In the genomic region with DNA sequence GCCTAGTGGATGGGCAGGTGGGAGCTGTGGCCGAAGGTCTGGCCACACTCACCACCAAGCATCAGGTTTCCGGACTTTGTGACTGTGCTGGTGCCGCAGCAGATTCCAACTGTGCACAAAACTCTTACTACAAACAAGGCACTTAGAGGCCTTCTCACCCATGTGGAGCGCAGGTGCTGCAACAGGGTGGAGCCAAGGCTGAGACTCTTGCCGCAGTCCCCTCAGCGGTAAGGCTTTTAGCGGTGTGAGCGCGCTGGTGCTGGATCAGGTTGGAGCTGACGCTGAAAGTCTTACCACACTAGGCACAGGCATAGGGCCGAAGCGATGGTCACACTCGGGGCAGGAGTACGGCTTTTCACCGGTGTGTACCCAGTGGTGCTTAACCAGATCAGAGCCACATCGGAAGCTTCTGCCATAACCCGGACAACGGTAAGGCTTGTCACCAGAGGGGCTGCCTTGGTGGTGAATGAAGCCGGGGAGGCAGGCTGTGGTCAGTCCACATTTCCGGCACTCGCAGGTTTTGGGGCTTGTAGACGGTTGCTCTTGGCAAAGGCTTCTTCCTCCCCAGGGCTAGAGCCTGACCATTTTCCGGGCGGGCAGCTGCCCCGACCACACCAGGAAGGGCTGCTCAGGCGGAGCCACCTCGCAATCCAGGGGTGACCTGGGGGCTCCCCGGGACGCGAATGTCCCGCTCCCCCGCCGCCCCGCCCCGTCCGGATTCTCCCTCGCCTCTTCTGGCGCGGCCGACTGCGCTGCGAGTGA, we compare ENCODE assay signal across 8 cellular contexts. TPM values are rescaled to one million over a fixed set of nuclear protein-coding genes. Genes with fewer than 3 reads are reported as not detected.
DNase-seq lines count a peak whose midpoint lies in the region; ATAC-seq, FAIRE-seq and TF ChIP-seq lines count a peak whose summit lies in the region.

No MANE protein-coding gene starts in this region.

- H2BK20ac ChIP-seq in H1 (ENCODE audit: low read length), result no peak overlapping the region

- POLR2A ChIA-PET in activated CD4-positive, alpha-beta memory T cell treated with anti-CD3 and anti-CD28 coated beads for 36 hours (lab: Charles Lee), result interaction anchor here (0.9 to 3.8 kb wide), 11 partner anchors 14 to 419 kb away, joined by 3 to 18 read pairs (median 4); a partner anchor contains a TSS
- POLR2A ChIA-PET in H1 (lab: Charles Lee; ENCODE audit: partially characterized antibody), result interaction anchor here (0.5 to 4.5 kb wide), 16 partner anchors 10 to 315 kb away, joined by 3 to 40 read pairs (median 4); a partner anchor contains a TSS

- peak overlapping the region; percentile 68; the same call in 1 of the 2 replicates for H3K18ac ChIP-seq in H1 (ENCODE audit: extremely low read depth, low read length)

- FAIRE-seq in H1 (lab: Jason Lieb, UNC), result no peak

- no peak overlapping the region for H3K4ac ChIP-seq in H1 (replicated peaks; ENCODE audit: insufficient read length, low read depth, low read length)

- no peak overlapping the region for H2BK12ac ChIP-seq in H1 (ENCODE audit: low read depth, low read length)

- no peaks in the 10 kb centered on the region for H3K9me3 Mint-ChIP-seq in activated CD4-positive, alpha-beta memory T cell treated with anti-CD3 and anti-CD28 coated beads for 36 hours

- peak; percentile 9 for ATAC-seq in GM21576 (IDR thresholded peaks at IDR 0.05; ENCODE audit: unreplicated experiment)
- ATAC-seq in thoracic aorta (ENCODE audit: insufficient number of reproducible peaks, low FRiP score, low read depth), result no peak
- no peak for ATAC-seq in HG03139 (IDR thresholded peaks at IDR 0.05; ENCODE audit: unreplicated experiment)

- no peak for TF ChIP-seq EP300 in H1 (IDR thresholded peaks at IDR 0.05; ENCODE audit: borderline replicate concordance in 1 of 2, low read depth in 2 of 2, low read length in 2 of 2)

- TF ChIP-seq POLR2A in H1 (IDR thresholded peaks at IDR 0.05; ENCODE audit: control extremely low read depth in 1 of 2, low read depth in 2 of 2, low read length in 2 of 2), result no peak

- H3K9me3 ChIP-seq in H1 (ENCODE audit: insufficient read depth in 2 of 2, low read depth in 1 of 2, low read length in 1 of 2), result no peaks in the 10 kb centered on the region
- H3K9me3 ChIP-seq in muscle layer of colon (ENCODE audit: low read length), result no peaks in the 10 kb centered on the region
- no peaks in the 10 kb centered on the region for H3K9me3 ChIP-seq in thoracic aorta

- no peak overlapping the region for H3K56ac ChIP-seq in H1 (replicated peaks; ENCODE audit: insufficient read length, low read depth, low read length)

- TF ChIP-seq RAD21 in H1 (IDR thresholded peaks at IDR 0.05 in 1 of 2, conservative IDR thresholded peaks at IDR 0.05 in 1 of 2; ENCODE audit: low read depth in 2 of 2, low read length in 2 of 2), result peak in 1 of 2 experiments; percentile 14; a peak in 1 of 4 replicates

- no peak overlapping the region for H2AK5ac ChIP-seq in H1 (ENCODE audit: low read depth, low read length)

- WGBS in H1 (ENCODE audit: extremely low coverage in 1 of 2, insufficient coverage in 1 of 2, insufficient read length in 1 of 2, insufficient replicate concordance in 2 of 2, low coverage in 1 of 2, low lambda C conversion rate in 2 of 2, missing lambda C conversion rate in 1 of 2), 2 experiments, result 12% methylated on average over 34 of the region's 42 CpGs; no CpG with 5 or more reads in 1 of the 2 experiments

- H3K79me2 ChIP-seq in H1 (ENCODE audit: control insufficient read depth in 1 of 2, insufficient read depth in 2 of 2, low read length in 2 of 2), result peaks cover 0 to 28% of the 10 kb centered on the region in 2 experiments; a peak in 2 of 4 replicates

- H3K14ac ChIP-seq in H1 (ENCODE audit: insufficient read length), result no peak overlapping the region

- TF ChIP-seq CTCF in H1 (IDR thresholded peaks at IDR 0.05; ENCODE audit: control extremely low read depth in 1 of 3, insufficient read depth in 1 of 3, low read depth in 1 of 3, low read length in 3 of 3) (0 out of 4 replicates have a peak, but pooled peaks of 1 of the 3 experiments have one; percentile 25), thoracic aorta (IDR thresholded peaks at IDR 0.05) (no peak)

- H3K36me3 Mint-ChIP-seq in activated CD4-positive, alpha-beta memory T cell treated with anti-CD3 and anti-CD28 coated beads for 36 hours, result peaks cover 13% of the 10 kb centered on the region

- H3K27ac Mint-ChIP-seq in activated CD4-positive, alpha-beta memory T cell treated with anti-CD3 and anti-CD28 coated beads for 36 hours, result peak overlapping the region; percentile 94

- peak overlapping the region; percentile 50 to 72 (median 60); a peak in 6 of 7 replicates for H3K9ac ChIP-seq in H1 (replicated peaks in 1 of 4; ENCODE audit: extremely low read depth in 1 of 4, low read depth in 3 of 4, low read length in 3 of 4)
- peak overlapping the region; percentile 79 for H3K9ac ChIP-seq in muscle layer of colon (ENCODE audit: low read length)

- H3K4me3 ChIP-seq in H1 (ENCODE audit: extremely low read depth in 1 of 4, insufficient read depth in 2 of 4, low read depth in 3 of 4, low read length in 4 of 4) (peak overlapping the region; percentile 64 to 85 (median 76)), muscle layer of colon (ENCODE audit: low read depth in 1 of 2, low read length in 2 of 2) (peak overlapping the region; percentile 69 to 78), thoracic aorta (peak overlapping the region; percentile 85)

- H3K36me3 ChIP-seq in H1 (ENCODE audit: control insufficient read depth in 2 of 4, insufficient read depth in 4 of 4, low read length in 3 of 4) (peaks cover 0 to 5% (median 0%) of the 10 kb centered on the region in 4 experiments; a peak in 2 of 8 replicates), muscle layer of colon (ENCODE audit: insufficient read depth, low read length) (peaks cover 11% of the 10 kb centered on the region), thoracic aorta (peaks cover 6% of the 10 kb centered on the region)

- H3K4me2 ChIP-seq in H1 (ENCODE audit: insufficient read depth in 1 of 2, low read depth in 2 of 2, low read length in 2 of 2), result peak overlapping the region; percentile 88 to 98

- H3K79me1 ChIP-seq in H1 (ENCODE audit: low read depth, low read length), result peaks cover 8% of the 10 kb centered on the region

- peaks cover 14 to 25% of the 10 kb centered on the region in 2 experiments for H4K20me1 ChIP-seq in H1 (replicated peaks in 1 of 2; ENCODE audit: control insufficient read depth in 1 of 2, insufficient read depth in 2 of 2, low read length in 2 of 2)

- peaks cover 4 to 21% (median 10%) of the 10 kb centered on the region in 4 experiments for H3K4me1 ChIP-seq in H1 (replicated peaks in 1 of 4; ENCODE audit: control insufficient read depth in 3 of 4, insufficient read depth in 4 of 4, low read length in 3 of 4)
- peaks cover 45% of the 10 kb centered on the region for H3K4me1 ChIP-seq in muscle layer of colon (ENCODE audit: insufficient read depth, low read length)
- peaks cover 45 to 58% of the 10 kb centered on the region in 2 donors for H3K4me1 ChIP-seq in thoracic aorta (ENCODE audit: control insufficient read depth in 1 of 2, low read depth in 2 of 2)

- H3K4me1 Mint-ChIP-seq in activated CD4-positive, alpha-beta memory T cell treated with anti-CD3 and anti-CD28 coated beads for 36 hours (ENCODE audit: low read depth), result peaks cover 53% of the 10 kb centered on the region

- H4K5ac ChIP-seq in H1 (ENCODE audit: insufficient read length, low read depth, low read length), result no peak overlapping the region

- no peaks in the 10 kb centered on the region for H3K27me3 Mint-ChIP-seq in activated CD4-positive, alpha-beta memory T cell treated with anti-CD3 and anti-CD28 coated beads for 36 hours

- H2AFZ ChIP-seq in H1 (ENCODE audit: low read length), result no peak overlapping the region

- intact Hi-C loops in activated CD4-positive, alpha-beta memory T cell treated with anti-CD3 and anti-CD28 coated beads for 36 hours (cut with micrococcal nuclease), result loop anchor here (2.0 to 5.0 kb wide), 3 partner anchors 243 to 801 kb away; a partner anchor contains a TSS

- no peaks in the 10 kb centered on the region for H3K27me3 ChIP-seq in H1 (replicated peaks in 1 of 4; ENCODE audit: control insufficient read depth in 3 of 4, extremely low read depth in 1 of 4, insufficient read depth in 3 of 4, low read length in 3 of 4)
- H3K27me3 ChIP-seq in muscle layer of colon (ENCODE audit: control insufficient read depth in 1 of 2, insufficient read depth in 2 of 2, low read length in 2 of 2), result no peaks in the 10 kb centered on the region
- no peaks in the 10 kb centered on the region for H3K27me3 ChIP-seq in thoracic aorta (replicated peaks; ENCODE audit: insufficient read depth)

- H3K27ac ChIP-seq in H1 (ENCODE audit: low read depth, low read length) (peak overlapping the region; percentile 99; the same call in 1 of the 2 replicates), muscle layer of colon (ENCODE audit: low read depth, low read length) (peak overlapping the region; percentile 96), thoracic aorta (peak overlapping the region; percentile 96 to 99)

- H3K23ac ChIP-seq in H1 (ENCODE audit: insufficient read length), result no peak overlapping the region

- H2BK120ac ChIP-seq in H1 (replicated peaks; ENCODE audit: low read depth, low read length), result no peak overlapping the region

- H4K91ac ChIP-seq in H1 (replicated peaks; ENCODE audit: insufficient read length, low read length), result peak overlapping the region; percentile 84

- H3K23me2 ChIP-seq in H1 (ENCODE audit: low read depth, low read length), result peaks cover 11% of the 10 kb centered on the region; the same call in 1 of the 2 replicates

- no peak overlapping the region for H2BK15ac ChIP-seq in H1 (ENCODE audit: low read length)

- DNase-seq in DMS79 (lab: John Stamatoyannopoulos, UW) (peak; percentile 67), NCI-H1092 treated with DMSO at 0.1 percent for 48 hours (lab: John Stamatoyannopoulos, UW) (peak; percentile 41), H1 (ENCODE audit: low read depth in 1 of 2, low spot score in 2 of 2) (peak in 1 of 2 experiments; percentile 64), thoracic aorta (ENCODE audit: low spot score) (no peak)
- peak; percentile 72 for DNase-seq in activated CD4-positive, alpha-beta memory T cell treated with anti-CD3 and anti-CD28 coated beads for 36 hours

- peak overlapping the region; percentile 97; the same call in 1 of the 2 replicates for H2BK5ac ChIP-seq in H1 (ENCODE audit: low read depth, low read length)

- peak overlapping the region; percentile 83 for H3K4me3 Mint-ChIP-seq in activated CD4-positive, alpha-beta memory T cell treated with anti-CD3 and anti-CD28 coated beads for 36 hours

- peak overlapping the region; percentile 90 for H4K8ac ChIP-seq in H1 (ENCODE audit: extremely low read depth, insufficient read depth, low read length)

- CTCF ChIA-PET in activated CD4-positive, alpha-beta memory T cell treated with anti-CD3 and anti-CD28 coated beads for 36 hours (lab: Charles Lee), result interaction anchor here (0.9 to 4.1 kb wide), 11 partner anchors 15 to 505 kb away, joined by 3 to 41 read pairs (median 6); a partner anchor contains a TSS
- CTCF ChIA-PET in H1 (lab: Charles Lee; ENCODE audit: partially characterized antibody), result interaction anchor here (0.5 to 3.6 kb wide), 16 partner anchors 10 to 411 kb away, joined by 3 to 25 read pairs (median 3); a partner anchor contains a TSS

RNA-seq across cellular contexts. Expression of a gene that starts 1.0 kb away (rescaled TPM):
- 1 to 10 TPM; 5.5 to 6.4 TPM for total RNA-seq in activated CD4-positive, alpha-beta memory T cell treated with anti-CD3 and anti-CD28 coated beads for 36 hours
- 8.7 and 8.9 TPM in 2 replicates for total RNA-seq in H1 (2021; fragmentation: NEBNext Ultra II Directional; extraction: Animal tissue kit (Norgen Biotek cat#: 25700))
- 7.8 and 16.4 TPM in 2 replicates for polyA plus RNA-seq in H1 (2011; rRNA removed)
- polyA plus RNA-seq in H1 (2011; cell fraction: cytosol; rRNA removed), result 7.8 TPM
- polyA plus RNA-seq in H1 (2011; cell fraction: nucleus; rRNA removed), result 29.9 TPM
- 5.1 to 9.5 TPM (median 8.8 TPM) in 4 replicates for polyA plus RNA-seq in H1 (2012, experiment 1 of 2)
- polyA plus RNA-seq in H1 (2012, experiment 2 of 2), result 7.5 TPM
- polyA plus RNA-seq in H1 (2013, experiment 1 of 2), result 7.8 TPM
- polyA plus RNA-seq in H1 (2013, experiment 2 of 2), result 6.2 TPM
- polyA minus RNA-seq in H1 (2011; rRNA and poly(A)+ RNA removed), result 3.4 TPM in 2 replicates
- polyA minus RNA-seq in H1 (2011; cell fraction: cytosol; rRNA and poly(A)+ RNA removed), result 5.3 TPM
- 10.0 TPM for polyA minus RNA-seq in H1 (2011; cell fraction: nucleus; rRNA and poly(A)+ RNA removed)
- total RNA-seq in thoracic aorta, result 10 to 100 TPM in 1 of 2 donors, 1 to 10 TPM in 1; 8.8 to 10.8 TPM

RNA-seq across cellular contexts. Expression of a gene that starts 13.7 kb away (rescaled TPM):
- total RNA-seq in activated CD4-positive, alpha-beta memory T cell treated with anti-CD3 and anti-CD28 coated beads for 36 hours, result 1 to 10 TPM in 1 of 2 experiments, under 1 TPM in 1; 0.80 to 1.1 TPM
- 5.8 and 7.0 TPM in 2 replicates for total RNA-seq in H1 (2021; fragmentation: NEBNext Ultra II Directional; extraction: Animal tissue kit (Norgen Biotek cat#: 25700))
- 4.8 and 5.6 TPM in 2 replicates for polyA plus RNA-seq in H1 (2011; rRNA removed)
- polyA plus RNA-seq in H1 (2011; cell fraction: cytosol; rRNA removed), result 2.8 TPM
- polyA plus RNA-seq in H1 (2011; cell fraction: nucleus; rRNA removed), result 5.2 TPM
- polyA plus RNA-seq in H1 (2012, experiment 1 of 2), result 3.1 to 6.8 TPM (median 6.4 TPM) in 4 replicates
- 6.7 TPM for polyA plus RNA-seq in H1 (2012, experiment 2 of 2)
- polyA plus RNA-seq in H1 (2013, experiment 1 of 2), result 5.6 TPM
- 5.3 TPM for polyA plus RNA-seq in H1 (2013, experiment 2 of 2)
- polyA minus RNA-seq in H1 (2011; rRNA and poly(A)+ RNA removed), result 1.4 and 3.4 TPM in 2 replicates
- polyA minus RNA-seq in H1 (2011; cell fraction: cytosol; rRNA and poly(A)+ RNA removed), result 4.8 TPM
- 5.4 TPM for polyA minus RNA-seq in H1 (2011; cell fraction: nucleus; rRNA and poly(A)+ RNA removed)
- total RNA-seq in thoracic aorta, result 100 to 1,000 TPM; 192 to 231 TPM

RNA-seq across cellular contexts. Expression of a gene that starts 15.7 kb away (rescaled TPM):
- total RNA-seq in activated CD4-positive, alpha-beta memory T cell treated with anti-CD3 and anti-CD28 coated beads for 36 hours, result under 1 TPM; 0.17 to 0.19 TPM
- 0.15 and 0.19 TPM in 2 replicates for total RNA-seq in H1 (2021; fragmentation: NEBNext Ultra II Directional; extraction: Animal tissue kit (Norgen Biotek cat#: 25700))
- 0.32 and 0.36 TPM in 2 replicates for polyA plus RNA-seq in H1 (2011; rRNA removed)
- 0.28 TPM for polyA plus RNA-seq in H1 (2011; cell fraction: cytosol; rRNA removed)
- 0.27 TPM for polyA plus RNA-seq in H1 (2011; cell fraction: nucleus; rRNA removed)
- polyA plus RNA-seq in H1 (2012, experiment 1 of 2), result 0.08 to 0.17 TPM (median 0.11 TPM) in 4 replicates
- 0.18 TPM for polyA plus RNA-seq in H1 (2012, experiment 2 of 2)
- polyA plus RNA-seq in H1 (2013, experiment 1 of 2), result 0.10 TPM
- polyA plus RNA-seq in H1 (2013, experiment 2 of 2), result 0.15 TPM
- polyA minus RNA-seq in H1 (2011; rRNA and poly(A)+ RNA removed), result 0.29 and 0.32 TPM in 2 replicates
- polyA minus RNA-seq in H1 (2011; cell fraction: cytosol; rRNA and poly(A)+ RNA removed), result not detected
- 0.30 TPM for polyA minus RNA-seq in H1 (2011; cell fraction: nucleus; rRNA and poly(A)+ RNA removed)
- 1 to 10 TPM; 1.1 to 1.9 TPM for total RNA-seq in thoracic aorta

RNA-seq across cellular contexts. Expression of a gene that starts 24.7 kb away (rescaled TPM):
- under 1 TPM in 1 of 2 experiments, not detected in 1; 0.21 TPM for total RNA-seq in activated CD4-positive, alpha-beta memory T cell treated with anti-CD3 and anti-CD28 coated beads for 36 hours
- total RNA-seq in H1 (2021; fragmentation: NEBNext Ultra II Directional; extraction: Animal tissue kit (Norgen Biotek cat#: 25700)), result 0.56 and 1.1 TPM in 2 replicates
- polyA plus RNA-seq in H1 (2011; rRNA removed), result 4.1 and 4.4 TPM in 2 replicates
- 2.4 TPM for polyA plus RNA-seq in H1 (2011; cell fraction: cytosol; rRNA removed)
- polyA plus RNA-seq in H1 (2011; cell fraction: nucleus; rRNA removed), result 5.1 TPM
- polyA plus RNA-seq in H1 (2012, experiment 1 of 2), result 3.1 to 5.5 TPM (median 4.1 TPM) in 4 replicates
- polyA plus RNA-seq in H1 (2012, experiment 2 of 2), result 2.7 TPM
- polyA plus RNA-seq in H1 (2013, experiment 1 of 2), result 1.0 TPM
- 0.77 TPM for polyA plus RNA-seq in H1 (2013, experiment 2 of 2)
- polyA minus RNA-seq in H1 (2011; rRNA and poly(A)+ RNA removed), result 1.4 and 1.8 TPM in 2 replicates
- polyA minus RNA-seq in H1 (2011; cell fraction: cytosol; rRNA and poly(A)+ RNA removed), result 0.81 TPM
- polyA minus RNA-seq in H1 (2011; cell fraction: nucleus; rRNA and poly(A)+ RNA removed), result 5.9 TPM
- total RNA-seq in thoracic aorta, result under 1 TPM in 1 of 2 donors, not detected in 1; 0.85 TPM

RNA-seq across cellular contexts. Expression of a gene that starts 30.1 kb away (rescaled TPM):
- not detected for total RNA-seq in activated CD4-positive, alpha-beta memory T cell treated with anti-CD3 and anti-CD28 coated beads for 36 hours
- total RNA-seq in H1 (2021; fragmentation: NEBNext Ultra II Directional; extraction: Animal tissue kit (Norgen Biotek cat#: 25700)), result not detected in 2 replicates
- polyA plus RNA-seq in H1 (2011; rRNA removed), result 0.79 and 1.6 TPM in 2 replicates
- polyA plus RNA-seq in H1 (2011; cell fraction: cytosol; rRNA removed), result not detected
- 1.4 TPM for polyA plus RNA-seq in H1 (2011; cell fraction: nucleus; rRNA removed)
- 1.3 to 3.0 TPM (median 2.3 TPM) in 3 of 4 replicates, not detected in the other for polyA plus RNA-seq in H1 (2012, experiment 1 of 2)
- polyA plus RNA-seq in H1 (2012, experiment 2 of 2), result not detected
- polyA plus RNA-seq in H1 (2013, experiment 1 of 2), result 2.7 TPM
- 1.3 TPM for polyA plus RNA-seq in H1 (2013, experiment 2 of 2)
- polyA minus RNA-seq in H1 (2011; rRNA and poly(A)+ RNA removed), result not detected in 2 replicates
- polyA minus RNA-seq in H1 (2011; cell fraction: cytosol; rRNA and poly(A)+ RNA removed), result not detected
- polyA minus RNA-seq in H1 (2011; cell fraction: nucleus; rRNA and poly(A)+ RNA removed), result 2.9 TPM
- not detected for total RNA-seq in thoracic aorta

Comparison
In these comparisons a context has a peak if more than half of its experiments do, and no peak if none do; other contexts are left out.
1. RNA of a gene that starts 13.7 kb away (total RNA-seq): 192 to 231 TPM in thoracic aorta; 5.8 to 7.0 TPM in H1 and 0.80 to 1.1 TPM in activated CD4-positive, alpha-beta memory T cell treated with anti-CD3 and anti-CD28 coated beads for 36 hours; every median in the first group is over 10 times any median in the second.
2. Peak in every context shown above with its lines, with median percentiles within 50 percentile points of each other: H3K27ac ChIP-seq and H3K4me3 ChIP-seq.